In the genomic region with DNA sequence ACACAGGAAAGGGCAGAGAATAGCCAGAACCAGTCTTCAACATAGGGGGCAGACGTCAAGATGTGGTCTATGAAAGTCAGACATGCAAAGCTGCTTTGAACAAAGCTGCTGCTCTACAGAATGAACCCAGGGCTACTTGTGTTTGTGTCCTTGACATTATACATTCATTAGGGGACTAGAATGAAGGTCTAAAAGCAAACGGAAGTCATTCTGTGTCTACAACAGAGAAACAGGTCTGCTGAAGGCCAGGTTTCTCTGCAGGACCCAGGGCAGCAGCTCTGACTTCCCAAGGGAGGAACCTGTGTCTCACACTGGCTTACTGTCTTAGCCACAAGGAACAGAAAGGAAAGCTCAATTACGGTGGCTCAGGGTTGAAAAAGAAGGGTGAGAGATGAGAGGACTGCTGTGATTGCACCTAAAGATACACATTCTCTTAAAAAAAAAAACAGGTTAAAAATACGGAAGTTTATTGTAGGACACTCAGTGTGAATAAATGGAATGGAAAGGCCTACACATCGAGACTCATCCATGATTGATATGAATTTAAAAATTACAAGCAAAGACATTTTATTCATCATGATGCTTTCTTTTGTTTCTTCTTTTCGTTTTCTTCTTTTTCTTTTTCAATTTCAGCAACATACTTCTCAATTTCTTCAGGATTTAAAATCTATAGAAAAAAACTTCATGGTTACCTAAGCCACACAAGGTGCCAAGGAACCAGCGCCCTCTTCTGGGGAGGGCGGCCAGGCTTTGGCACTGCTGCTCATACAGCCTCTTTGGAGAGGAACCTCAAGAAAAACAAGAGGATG, we compare ENCODE assay signal across 9 cellular contexts. TPM values are rescaled to one million over a fixed set of nuclear protein-coding genes. Genes with fewer than 3 reads are reported as not detected.
DNase-seq lines count a peak whose midpoint lies in the region; ATAC-seq, FAIRE-seq and TF ChIP-seq lines count a peak whose summit lies in the region.
"Had no signal": no experiment of that assay in that cellular context is flagged by ENCODE, and none has a peak within 500 bp of the region (broad histone marks: within the 10 kb centered on the region; RNA-seq: fewer than 3 reads in every experiment).

No MANE protein-coding gene starts in this region.

- no peak overlapping the region for H3K27ac ChIP-seq in pancreas
- H3K27ac ChIP-seq: SJSA1 had no signal

- H3K36me3 ChIP-seq in pancreas: peaks cover 10 to 55% (median 33%) of the 10 kb centered on the region in 3 donors

- TF ChIP-seq CTCF in Calu3 (IDR thresholded peaks at IDR 0.05; ENCODE audit: unreplicated experiment): peak; percentile 82
- TF ChIP-seq CTCF in fibroblast of mammary gland (conservative IDR thresholded peaks at IDR 0.05; ENCODE audit: control insufficient read depth, insufficient read depth, low read depth, low read length): peak; percentile 84
- TF ChIP-seq CTCF in pancreas (IDR thresholded peaks at IDR 0.05): peak; percentile 38 to 64 (median 53)

- H3K4me3 ChIP-seq in fibroblast of mammary gland (ENCODE audit: control insufficient read depth, low read depth, low read length): no peak overlapping the region
- no peak overlapping the region for H3K4me3 ChIP-seq in pancreas
- H3K4me3 ChIP-seq: SJSA1 had no signal

- intact Hi-C loops in Calu3 (cut with micrococcal nuclease; ENCODE audit: unreplicated experiment) (loop anchor here (2.0 to 5.0 kb wide), 2 partner anchors 74 to 126 kb away; no protein-coding TSS in a partner anchor), pancreas (cut with DNase I) (loop anchor here in 1 of 3 donors (5.0 kb wide), 1 partner anchor 124 kb away; no protein-coding TSS in a partner anchor)

- peak overlapping the region; percentile 37 for H3K27ac Mint-ChIP-seq in Calu3 (ENCODE audit: unreplicated experiment)

- DNase-seq in Calu3 (peak; percentile 83), HT1080 (ENCODE audit: low read depth) (peak; percentile 56), RPMI7951 (ENCODE audit: low read depth) (peak; percentile 69), fibroblast of mammary gland (ENCODE audit: low read depth) (peak; percentile 73), pancreas (peak in 4 of 6 donors; percentile 45 to 83 (median 68))
- DNase-seq in activated T-helper 1 cell treated with anti-CD3 and anti-CD28 coated beads, Interleukin-2, amount 50 U/mL, for 16 hours (ENCODE audit: low read depth in 1 of 2, low spot score in 1 of 2): peak; percentile 37 to 53

- ATAC-seq in pancreas (peak; percentile 57 to 84 (median 76)), HG02870 (IDR thresholded peaks at IDR 0.05; ENCODE audit: unreplicated experiment) (no peak), HG03039 (IDR thresholded peaks at IDR 0.05; ENCODE audit: unreplicated experiment) (no peak)

- no peak for FAIRE-seq in pancreas (lab: Jason Lieb, UNC)

- H3K4me1 Mint-ChIP-seq in Calu3 (ENCODE audit: low read depth, unreplicated experiment): peaks cover 27% of the 10 kb centered on the region

- WGBS in pancreas, 2 donors: 50 to 53% methylated on average over 8 of the region's 8 CpGs

- no peaks in the 10 kb centered on the region for H3K27me3 Mint-ChIP-seq in Calu3 (ENCODE audit: unreplicated experiment)

- no peak overlapping the region for H3K4me3 Mint-ChIP-seq in Calu3 (ENCODE audit: low read depth, unreplicated experiment)

- peaks cover 6 to 15% (median 10%) of the 10 kb centered on the region in 3 donors for H3K4me1 ChIP-seq in pancreas

- H3K27me3 ChIP-seq in pancreas: no peaks in the 10 kb centered on the region
- H3K27me3 ChIP-seq: SJSA1 had no signal

- CTCF ChIA-PET in Calu3 (lab: Charles Lee): interaction anchor here (0.8 to 1.7 kb wide), 2 partner anchors 15 to 125 kb away, joined by 4 to 7 read pairs; a partner anchor contains a TSS

- H3K36me3 Mint-ChIP-seq in Calu3 (ENCODE audit: insufficient read depth, unreplicated experiment): peaks cover 97% of the 10 kb centered on the region

- H3K9me3 Mint-ChIP-seq in Calu3 (ENCODE audit: low read depth, unreplicated experiment): no peaks in the 10 kb centered on the region

- BruUV-seq in Calu3 (replicated peaks; lab: Mats Ljungman, UMichigan): no TSS peak

- H3K9me3 ChIP-seq in pancreas: no peaks in the 10 kb centered on the region
- H3K9me3 ChIP-seq: SJSA1 had no signal

RNA-seq across cellular contexts. Expression of a gene that starts 6.7 kb away (rescaled TPM):
- 514 and 518 TPM in 2 replicates for total RNA-seq in Calu3 (2022)
- 550 and 564 TPM in 2 replicates for total RNA-seq in HT1080 (2014; rRNA removed; shearing (Covaris generic))
- 531 and 546 TPM in 2 replicates for polyA plus RNA-seq in HT1080 (2015; cell fraction: cytosol; rRNA removed)
- polyA plus RNA-seq in HT1080 (2015; cell fraction: nucleus; rRNA removed): 240 and 258 TPM in 2 replicates
- total RNA-seq in RPMI7951 (2014; rRNA removed; shearing (Covaris generic)): 878 and 1,048 TPM in 2 replicates
- total RNA-seq in pancreas: 100 to 1,000 TPM in 1 of 6 donors, 10 to 100 TPM in 5; 55.6 to 105 (median 74.3) TPM
- polyA plus RNA-seq in pancreas: 100 to 1,000 TPM in 1 of 2 donors, 10 to 100 TPM in 1; 67.9 to 119 TPM

RNA-seq across cellular contexts. Expression of a gene that starts 7.1 kb away (rescaled TPM):
- total RNA-seq in Calu3 (2022): 47.4 and 53.7 TPM in 2 replicates
- 12.8 and 13.0 TPM in 2 replicates for total RNA-seq in HT1080 (2014; rRNA removed; shearing (Covaris generic))
- polyA plus RNA-seq in HT1080 (2015; cell fraction: cytosol; rRNA removed): 8.4 TPM in 2 replicates
- 32.9 and 40.8 TPM in 2 replicates for polyA plus RNA-seq in HT1080 (2015; cell fraction: nucleus; rRNA removed)
- total RNA-seq in RPMI7951 (2014; rRNA removed; shearing (Covaris generic)): 8.6 and 10.7 TPM in 2 replicates
- total RNA-seq in pancreas: 1 to 10 TPM; 6.6 to 9.7 (median 7.4) TPM
- polyA plus RNA-seq in pancreas: 10 to 100 TPM; 13.0 to 19.3 TPM

RNA-seq across cellular contexts. Expression of a gene that starts 14.2 kb away (rescaled TPM):
- total RNA-seq in Calu3 (2022) (76.9 and 78.0 TPM in 2 replicates), pancreas (10 to 100 TPM; 14.9 to 19.7 (median 16.7) TPM)
- 35.6 and 39.7 TPM in 2 replicates for total RNA-seq in HT1080 (2014; rRNA removed; shearing (Covaris generic))
- polyA plus RNA-seq in HT1080 (2015; cell fraction: cytosol; rRNA removed): 44.0 and 47.2 TPM in 2 replicates
- polyA plus RNA-seq in HT1080 (2015; cell fraction: nucleus; rRNA removed): 38.6 and 40.0 TPM in 2 replicates
- total RNA-seq in RPMI7951 (2014; rRNA removed; shearing (Covaris generic)): 39.4 and 39.9 TPM in 2 replicates
- 10 to 100 TPM in 1 of 2 donors, 1 to 10 TPM in 1; 8.4 to 20.1 TPM for polyA plus RNA-seq in pancreas

RNA-seq across cellular contexts. Expression of a gene that starts 46.3 kb away (rescaled TPM):
- 87.9 and 92.6 TPM in 2 replicates for total RNA-seq in Calu3 (2022)
- 36.8 and 39.1 TPM in 2 replicates for total RNA-seq in HT1080 (2014; rRNA removed; shearing (Covaris generic))
- polyA plus RNA-seq in HT1080 (2015; cell fraction: cytosol; rRNA removed): 31.2 and 32.9 TPM in 2 replicates
- polyA plus RNA-seq in HT1080 (2015; cell fraction: nucleus; rRNA removed): 42.8 and 53.4 TPM in 2 replicates
- 21.1 and 28.1 TPM in 2 replicates for total RNA-seq in RPMI7951 (2014; rRNA removed; shearing (Covaris generic))
- 10 to 100 TPM in 5 of 6 donors, 1 to 10 TPM in 1; 9.7 to 21.1 (median 13.1) TPM for total RNA-seq in pancreas
- 10 to 100 TPM; 36.2 to 55.3 TPM for polyA plus RNA-seq in pancreas

Comparison
In these comparisons a context has a peak if more than half of its experiments do, and no peak if none do; other contexts are left out.
1. ATAC-seq: peak in pancreas (4 of 4); none in HG02870 (single experiment) and HG03039 (single experiment).
2. Peak in every context shown above with its lines, with median percentiles within 50 percentile points of each other: DNase-seq and CTCF ChIP-seq.